In genomic region chr9:36574045-36574444, GRCh38 we compare ENCODE assay signal across 7 cellular contexts. TPM values are rescaled to one million over a fixed set of nuclear protein-coding genes. Genes with fewer than 3 reads are reported as not detected.
DNase-seq lines count a peak whose midpoint lies in the region; TF ChIP-seq lines count a peak whose summit lies in the region.
"Not testable (repeated sequence)": the region's sequence is repeated elsewhere in the genome, so short reads cannot be mapped to it uniquely, and the experiment has no call there.

No MANE protein-coding gene starts in this region.

- H3K27me3 Mint-ChIP-seq in Calu3 (ENCODE audit: unreplicated experiment); activated T-helper 1 cell treated with anti-CD3 and anti-CD28 coated beads, Interleukin-12 subunit alpha, Interleukin-12 subunit beta, Interleukin-2, Interleukin-4 antibody, amounts not matched to agents 30 ng/mL and 10 ng/mL and 1 ng/mL, durations not matched to agents 14 hours and 24 hours and 36 hours (ENCODE audit: insufficient read depth): not testable (repeated sequence)

- H3K27me3 ChIP-seq in colonic mucosa; neuron (ENCODE audit: insufficient read depth, low read length): not testable (repeated sequence)

- H3K36me3 Mint-ChIP-seq in Calu3 (ENCODE audit: insufficient read depth, unreplicated experiment), result peaks cover 10% of the 10 kb centered on the region
- H3K36me3 Mint-ChIP-seq in activated T-helper 1 cell treated with anti-CD3 and anti-CD28 coated beads, Interleukin-12 subunit alpha, Interleukin-12 subunit beta, Interleukin-2, Interleukin-4 antibody, amounts not matched to agents 30 ng/mL and 10 ng/mL and 1 ng/mL, durations not matched to agents 14 hours and 24 hours and 36 hours (ENCODE audit: low read depth), result peaks cover 16% of the 10 kb centered on the region

- H3K4me1 Mint-ChIP-seq in Calu3 (ENCODE audit: low read depth, unreplicated experiment), result not testable (repeated sequence)
- peaks cover 34% of the 10 kb centered on the region for H3K4me1 Mint-ChIP-seq in activated T-helper 1 cell treated with anti-CD3 and anti-CD28 coated beads, Interleukin-12 subunit alpha, Interleukin-12 subunit beta, Interleukin-2, Interleukin-4 antibody, amounts not matched to agents 30 ng/mL and 10 ng/mL and 1 ng/mL, durations not matched to agents 14 hours and 24 hours and 36 hours (ENCODE audit: low read depth)

- CTCF ChIA-PET in Calu3 (lab: Charles Lee), result interaction anchor here (0.6 kb wide), 1 partner anchor 36 kb away, joined by 4 read pairs; no protein-coding TSS in a partner anchor

- BruUV-seq in Calu3 (replicated peaks; lab: Mats Ljungman, UMichigan), result not testable (repeated sequence)

- peak overlapping the region; percentile 70 for H3K4me3 Mint-ChIP-seq in Calu3 (ENCODE audit: low read depth, unreplicated experiment)
- H3K4me3 Mint-ChIP-seq in activated T-helper 1 cell treated with anti-CD3 and anti-CD28 coated beads, Interleukin-12 subunit alpha, Interleukin-12 subunit beta, Interleukin-2, Interleukin-4 antibody, amounts not matched to agents 30 ng/mL and 10 ng/mL and 1 ng/mL, durations not matched to agents 14 hours and 24 hours and 36 hours, result peak overlapping the region; percentile 97

- not testable (repeated sequence) for H3K27ac Mint-ChIP-seq in Calu3 (ENCODE audit: unreplicated experiment)
- peak overlapping the region; percentile 91 for H3K27ac Mint-ChIP-seq in activated T-helper 1 cell treated with anti-CD3 and anti-CD28 coated beads, Interleukin-12 subunit alpha, Interleukin-12 subunit beta, Interleukin-2, Interleukin-4 antibody, amounts not matched to agents 30 ng/mL and 10 ng/mL and 1 ng/mL, durations not matched to agents 14 hours and 24 hours and 36 hours

- intact Hi-C loops in Calu3 (cut with micrococcal nuclease; ENCODE audit: unreplicated experiment); colonic mucosa (cut with DNase I): not testable (repeated sequence)
- intact Hi-C loops in activated T-helper 1 cell treated with anti-CD3 and anti-CD28 coated beads, Interleukin-12 subunit alpha, Interleukin-12 subunit beta, Interleukin-2, Interleukin-4 antibody, amounts not matched to agents 30 ng/mL and 10 ng/mL and 1 ng/mL, durations not matched to agents 14 hours and 24 hours and 36 hours (cut with micrococcal nuclease), result loop anchor here (5.0 to 10.0 kb wide), 4 partner anchors 317 to 891 kb away; partner anchors contain the start of genes GNE and ZBTB5

- H3K4me3 ChIP-seq in Jurkat, Clone E6-1 (ENCODE audit: low read length), result peak overlapping the region; percentile 99
- peak overlapping the region; percentile 79 for H3K4me3 ChIP-seq in colonic mucosa
- peak overlapping the region; percentile 89 for H3K4me3 ChIP-seq in iPS-11a (ENCODE audit: low read depth, low read length)
- H3K4me3 ChIP-seq in neuron (ENCODE audit: low read length), result peak overlapping the region; percentile 99

- H3K36me3 ChIP-seq in colonic mucosa; neuron (ENCODE audit: insufficient read depth, low read length): not testable (repeated sequence)

- H3K27ac ChIP-seq in colonic mucosa, result not testable (repeated sequence)

- not testable (repeated sequence) for DNase-seq in Calu3; Jurkat, Clone E6-1 (ENCODE audit: low read depth, low spot score); activated T-helper 1 cell treated with anti-CD3 and anti-CD28 coated beads, Interleukin-12 subunit alpha, Interleukin-12 subunit beta, Interleukin-2, Interleukin-4 antibody, amounts not matched to agents 30 ng/mL and 10 ng/mL and 1 ng/mL, durations not matched to agents 14 hours and 24 hours and 36 hours (ENCODE audit: low spot score); colonic mucosa
- DNase-seq in SK-N-DZ (ENCODE audit: low spot score), result peak; percentile 21

- H3K4me1 ChIP-seq in colonic mucosa; neuron (ENCODE audit: insufficient read depth, low read length): not testable (repeated sequence)

- H3K9me3 ChIP-seq in colonic mucosa; neuron (ENCODE audit: low read length): not testable (repeated sequence)

- not testable (repeated sequence) for TF ChIP-seq CTCF in Calu3 (IDR thresholded peaks at IDR 0.05; ENCODE audit: unreplicated experiment); colonic mucosa (IDR thresholded peaks at IDR 0.05)

- peak overlapping the region in 1 of 2 donors; percentile 12 for H3K9ac ChIP-seq in colonic mucosa (ENCODE audit: low read depth in 2 of 2, low read length in 2 of 2)

- peak overlapping the region; percentile 98 for H2AFZ ChIP-seq in neuron (ENCODE audit: low read depth, low read length)

- not testable (repeated sequence) for H3K9me3 Mint-ChIP-seq in Calu3 (ENCODE audit: low read depth, unreplicated experiment); activated T-helper 1 cell treated with anti-CD3 and anti-CD28 coated beads, Interleukin-12 subunit alpha, Interleukin-12 subunit beta, Interleukin-2, Interleukin-4 antibody, amounts not matched to agents 30 ng/mL and 10 ng/mL and 1 ng/mL, durations not matched to agents 14 hours and 24 hours and 36 hours

RNA-seq across cellular contexts. Expression of gene MELK, which starts 1.4 kb away (rescaled TPM):
- total RNA-seq in Calu3 (2022) (18.3 and 20.8 TPM in 2 replicates), colonic mucosa (10 to 100 TPM; 11.9 to 39.8 TPM)
- 83.0 TPM for polyA plus RNA-seq in Jurkat, Clone E6-1 (2012; ENCODE audit: insufficient read depth, insufficient read length)
- 90.7 and 91.9 TPM in 2 replicates for polyA plus RNA-seq in SK-N-DZ (2014; cell fraction: cytosol; rRNA removed)
- 47.9 and 54.9 TPM in 2 replicates for polyA plus RNA-seq in SK-N-DZ (2014; cell fraction: nucleus; rRNA removed)
- total RNA-seq in activated T-helper 1 cell treated with anti-CD3 and anti-CD28 coated beads, Interleukin-12 subunit alpha, Interleukin-12 subunit beta, Interleukin-2, Interleukin-4 antibody, amounts not matched to agents 30 ng/mL and 10 ng/mL and 1 ng/mL, durations not matched to agents 14 hours and 24 hours and 36 hours, result 46.4 and 48.3 TPM in 2 replicates
